13 cellular contexts compared by ENCODE assay signal in the genomic region with DNA sequence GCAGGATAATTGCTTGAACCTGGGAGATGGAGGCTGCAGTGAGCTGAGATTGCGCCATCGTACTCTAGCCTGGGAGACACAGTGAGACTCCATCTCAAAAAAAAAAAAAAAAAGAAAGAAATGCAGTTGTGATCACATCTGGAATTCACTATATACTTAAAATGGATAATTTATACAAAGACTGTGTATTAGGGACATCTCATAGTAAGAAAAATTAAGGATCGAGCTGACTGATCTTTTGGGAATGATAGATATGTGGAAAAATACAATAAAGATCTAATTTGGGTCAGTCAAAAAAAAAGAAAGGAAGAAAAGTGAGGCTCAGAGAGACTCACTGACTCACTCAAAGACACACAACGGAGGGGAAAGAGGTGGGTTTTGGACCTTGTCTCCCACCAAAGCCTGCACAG.
DNase-seq lines count a peak whose midpoint lies in the region; ATAC-seq and TF ChIP-seq lines count a peak whose summit lies in the region.
"Had no signal": no experiment of that assay in that cellular context is flagged by ENCODE, and none has a peak within 500 bp of the region (broad histone marks: within the 10 kb centered on the region; RNA-seq: fewer than 3 reads in every experiment).

No MANE protein-coding gene starts in this region.

- no peak overlapping the region for H3K4me3 ChIP-seq in AG04450 (ENCODE audit: low read depth, low read length)
- no peak overlapping the region for H3K4me3 ChIP-seq in RWPE2 (ENCODE audit: severe bottlenecking)
- H3K4me3 ChIP-seq in BE2C (ENCODE audit: low read depth, low read length), result no peak overlapping the region

- H3K27me3 Mint-ChIP-seq in osteocyte (ENCODE audit: unreplicated experiment), result no peaks in the 10 kb centered on the region
- H3K27me3 Mint-ChIP-seq in activated T-cell treated with anti-CD3 and anti-CD28 coated beads, Interleukin-2, amount 50 U/mL, for 24 hours, result no peaks in the 10 kb centered on the region
- H3K27me3 Mint-ChIP-seq: activated B cell treated with CpG ODN at 0.5 μM for 24 hours; natural killer cell treated with Interleukin-12 subunit alpha and Interleukin-12 subunit beta and Interleukin-15 and Interleukin-18, amount 100 ng/mL, for 72 hours had no signal

- H3K36me3 ChIP-seq in RWPE2 (ENCODE audit: low read depth) (peaks cover 62% of the 10 kb centered on the region), BE2C (no peaks in the 10 kb centered on the region)

- CTCF ChIA-PET in AG04450 (lab: Charles Lee), result interaction anchor here (0.5 to 1.9 kb wide), 4 partner anchors 13 to 46 kb away, joined by 4 to 10 read pairs (median 6); no protein-coding TSS in a partner anchor

- no peak for ATAC-seq in RWPE2 (ENCODE audit: low read depth)
- no peak for ATAC-seq in stimulated activated naive CD8-positive, alpha-beta T cell treated with anti-CD3 and anti-CD28 coated beads, Interleukin-15, Interleukin-2, amounts not matched to agents 100 U/mL and 50 U/mL, for 24 hours
- ATAC-seq: natural killer cell treated with Interleukin-12 subunit alpha and Interleukin-12 subunit beta and Interleukin-15 and Interleukin-18, amount 100 ng/mL, for 72 hours had no signal

- H3K27ac Mint-ChIP-seq in osteocyte (ENCODE audit: unreplicated experiment), result peak overlapping the region; percentile 88
- no peak overlapping the region for H3K27ac Mint-ChIP-seq in activated T-cell treated with anti-CD3 and anti-CD28 coated beads, Interleukin-2, amount 50 U/mL, for 24 hours
- H3K27ac Mint-ChIP-seq: activated B cell treated with CpG ODN at 0.5 μM for 24 hours; natural killer cell treated with Interleukin-12 subunit alpha and Interleukin-12 subunit beta and Interleukin-15 and Interleukin-18, amount 100 ng/mL, for 72 hours had no signal

- no peak overlapping the region for H3K4me3 Mint-ChIP-seq in osteocyte (ENCODE audit: unreplicated experiment)
- no peak overlapping the region for H3K4me3 Mint-ChIP-seq in activated T-cell treated with anti-CD3 and anti-CD28 coated beads, Interleukin-2, amount 50 U/mL, for 24 hours
- H3K4me3 Mint-ChIP-seq: activated B cell treated with CpG ODN at 0.5 μM for 24 hours; natural killer cell treated with Interleukin-12 subunit alpha and Interleukin-12 subunit beta and Interleukin-15 and Interleukin-18, amount 100 ng/mL, for 72 hours had no signal

- H3K4me1 ChIP-seq in RWPE2 (ENCODE audit: insufficient read depth, poor library complexity, severe bottlenecking) (peaks cover 84% of the 10 kb centered on the region), BE2C (no peaks in the 10 kb centered on the region)

- H3K9me3 Mint-ChIP-seq in osteocyte (ENCODE audit: unreplicated experiment), result no peaks in the 10 kb centered on the region
- no peaks in the 10 kb centered on the region for H3K9me3 Mint-ChIP-seq in activated T-cell treated with anti-CD3 and anti-CD28 coated beads, Interleukin-2, amount 50 U/mL, for 24 hours
- H3K9me3 Mint-ChIP-seq: activated B cell treated with CpG ODN at 0.5 μM for 24 hours; natural killer cell treated with Interleukin-12 subunit alpha and Interleukin-12 subunit beta and Interleukin-15 and Interleukin-18, amount 100 ng/mL, for 72 hours had no signal

- no peaks in the 10 kb centered on the region for H3K9me3 ChIP-seq in AG04450 (ENCODE audit: control insufficient read depth, insufficient read depth, low read length)
- no peaks in the 10 kb centered on the region for H3K9me3 ChIP-seq in RWPE2 (ENCODE audit: severe bottlenecking)
- no peaks in the 10 kb centered on the region for H3K9me3 ChIP-seq in BE2C

- POLR2A ChIA-PET in AG04450 (lab: Yijun Ruan, JAX), result interaction anchor here (0.6 to 2.4 kb wide), 10 partner anchors 10 to 462 kb away, joined by 3 to 10 read pairs (median 3); partner anchors contain the start of gene SLC2A8

- H3K27me3 ChIP-seq in AG04450 (ENCODE audit: control insufficient read depth, insufficient read depth, low read length) (no peaks in the 10 kb centered on the region), RWPE2 (ENCODE audit: insufficient read depth, poor library complexity, severe bottlenecking) (no peaks in the 10 kb centered on the region), BE2C (no peaks in the 10 kb centered on the region)

- no peak for TF ChIP-seq CTCF in AG04450 (IDR thresholded peaks at IDR 0.05; ENCODE audit: low read depth, low read length)
- no peak for TF ChIP-seq CTCF in RWPE2 (IDR thresholded peaks at IDR 0.05; ENCODE audit: poor library complexity, severe bottlenecking)
- no peak for TF ChIP-seq CTCF in osteocyte (IDR thresholded peaks at IDR 0.05)
- TF ChIP-seq CTCF in BE2C (IDR thresholded peaks at IDR 0.05; ENCODE audit: low read depth, low read length), result no peak

- peaks cover 10% of the 10 kb centered on the region for H3K36me3 Mint-ChIP-seq in osteocyte (ENCODE audit: unreplicated experiment)
- H3K36me3 Mint-ChIP-seq in activated T-cell treated with anti-CD3 and anti-CD28 coated beads, Interleukin-2, amount 50 U/mL, for 24 hours (ENCODE audit: low read depth), result no peaks in the 10 kb centered on the region
- H3K36me3 Mint-ChIP-seq: natural killer cell treated with Interleukin-12 subunit alpha and Interleukin-12 subunit beta and Interleukin-15 and Interleukin-18, amount 100 ng/mL, for 72 hours had no signal

- no peak for DNase-seq in AG04450 (ENCODE audit: low read depth, low spot score)
- no peak for DNase-seq in RWPE2 (ENCODE audit: low spot score)
- peak; percentile 85 for DNase-seq in epidermal melanocyte (ENCODE audit: insufficient read length, low spot score)
- DNase-seq in osteocyte (ENCODE audit: extremely low spot score, unreplicated experiment), result no peak
- no peak for DNase-seq in stimulated activated naive CD8-positive, alpha-beta T cell treated with anti-CD3 and anti-CD28 coated beads, Interleukin-15, Interleukin-2, amounts not matched to agents 100 U/mL and 50 U/mL, for 24 hours
- no peak for DNase-seq in BE2C
- DNase-seq in activated T-cell treated with anti-CD3 and anti-CD28 coated beads, Interleukin-2, amount 50 U/mL, for 24 hours, result no peak
- no peak for DNase-seq in DMS53 treated with DMSO at 0.1 percent for 48 hours (lab: John Stamatoyannopoulos, UW; ENCODE audit: unreplicated experiment)
- DNase-seq: activated B cell treated with CpG ODN at 0.5 μM for 24 hours; activated T-cell treated with anti-CD3 and anti-CD28 coated beads, Interleukin-2, amount 50 U/mL, for 48 hours; DND-41; NCI-H146 had no signal

- H3K27ac ChIP-seq in AG04450 (ENCODE audit: low read depth, low read length) (peak overlapping the region; percentile 96), RWPE2 (ENCODE audit: poor library complexity, severe bottlenecking) (peak overlapping the region; percentile 84)

- H3K4me1 Mint-ChIP-seq in osteocyte (ENCODE audit: unreplicated experiment), result peaks cover 94% of the 10 kb centered on the region
- H3K4me1 Mint-ChIP-seq in activated T-cell treated with anti-CD3 and anti-CD28 coated beads, Interleukin-2, amount 50 U/mL, for 24 hours (ENCODE audit: low read depth), result no peaks in the 10 kb centered on the region
- H3K4me1 Mint-ChIP-seq: activated B cell treated with CpG ODN at 0.5 μM for 24 hours had no signal
